ENCODE assay signal across 11 cellular contexts in the genomic region with DNA sequence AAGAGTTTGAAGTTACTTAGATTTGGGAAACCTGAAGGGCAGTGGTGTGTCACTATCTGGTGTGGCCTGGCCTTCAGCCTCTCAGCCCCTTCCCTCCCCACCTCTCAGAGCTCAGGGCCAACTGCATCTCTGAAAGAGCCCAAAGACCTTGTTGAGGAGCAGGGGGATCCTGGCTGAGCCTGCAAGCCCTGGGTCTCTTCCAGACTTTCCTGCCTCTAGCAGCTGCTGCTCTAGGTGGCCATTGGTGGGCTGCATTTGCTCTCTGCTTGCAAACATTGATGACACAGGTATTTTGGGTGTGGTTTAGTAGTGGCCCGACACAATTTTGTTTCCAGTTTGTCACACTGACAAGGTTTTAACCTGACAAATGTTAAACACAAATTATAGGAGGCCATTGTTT. TPM values are rescaled to one million over a fixed set of nuclear protein-coding genes. Genes with fewer than 3 reads are reported as not detected.
DNase-seq lines count a peak whose midpoint lies in the region; ATAC-seq and TF ChIP-seq lines count a peak whose summit lies in the region.
"Had no signal": no experiment of that assay in that cellular context is flagged by ENCODE, and none has a peak within 500 bp of the region (broad histone marks: within the 10 kb centered on the region; RNA-seq: fewer than 3 reads in every experiment).

No MANE protein-coding gene starts in this region.

- CTCF ChIA-PET in activated naive CD4-positive, alpha-beta T cell treated with anti-CD3 and anti-CD28 coated beads for 36 hours (lab: Charles Lee), result interaction anchor here (0.9 to 4.1 kb wide), 4 partner anchors 16 to 95 kb away, joined by 3 to 20 read pairs (median 13); no protein-coding TSS in a partner anchor
- CTCF ChIA-PET in activated B cell treated with CpG ODN at 0.5 μM for 24 hours (lab: Charles Lee), result interaction anchor here (1.3 kb wide), 1 partner anchor 95 kb away, joined by 4 read pairs; no protein-coding TSS in a partner anchor

- no peaks in the 10 kb centered on the region for H3K9me3 ChIP-seq in left lung
- no peaks in the 10 kb centered on the region for H3K9me3 ChIP-seq in upper lobe of right lung

- no peak for DNase-seq in activated naive CD4-positive, alpha-beta T cell treated with anti-CD3 and anti-CD28 coated beads for 36 hours
- no peak for DNase-seq in activated naive CD4-positive, alpha-beta T cell treated with anti-CD3 and anti-CD28 coated beads, Interleukin-2, amount 50 U/mL, for 72 hours (ENCODE audit: low spot score in 2 of 2)
- no peak for DNase-seq in activated B cell treated with CpG ODN at 0.5 μM for 24 hours
- no peak for DNase-seq in left lung
- no peak for DNase-seq in upper lobe of right lung
- no peak for DNase-seq in Right ventricle myocardium superior
- DNase-seq: activated naive CD4-positive, alpha-beta T cell; NCI-H146 had no signal

- intact Hi-C loops in activated naive CD4-positive, alpha-beta T cell treated with anti-CD3 and anti-CD28 coated beads for 36 hours (cut with micrococcal nuclease), result loop anchor here (1.0 to 2.0 kb wide), 5 partner anchors 11 to 95 kb away; a partner anchor contains a TSS
- intact Hi-C loops in activated B cell treated with CpG ODN at 0.5 μM for 24 hours (cut with micrococcal nuclease), result loop anchor here (1.0 to 10.0 kb wide), 9 partner anchors 24 to 605 kb away; a partner anchor contains a TSS
- intact Hi-C loops in left lung (cut with DNase I), result no loop called here
- intact Hi-C loops in upper lobe of right lung (cut with DNase I), result no loop called here
- intact Hi-C loops in Right ventricle myocardium superior (cut with DNase I), result no loop called here

- H3K36me3 ChIP-seq in left lung, result peaks cover 0 to 8% of the 10 kb centered on the region in 2 donors
- H3K36me3 ChIP-seq in upper lobe of right lung, result no peaks in the 10 kb centered on the region

- H3K27me3 ChIP-seq in left lung, result no peaks in the 10 kb centered on the region
- no peaks in the 10 kb centered on the region for H3K27me3 ChIP-seq in upper lobe of right lung

- no peaks in the 10 kb centered on the region for H3K27me3 Mint-ChIP-seq in activated naive CD4-positive, alpha-beta T cell treated with anti-CD3 and anti-CD28 coated beads for 36 hours (ENCODE audit: low read depth)
- H3K27me3 Mint-ChIP-seq in activated B cell treated with CpG ODN at 0.5 μM for 24 hours, result peaks cover under 1% of the 10 kb centered on the region

- no peak for ATAC-seq in activated naive CD4-positive, alpha-beta T cell treated with anti-CD3 and anti-CD28 coated beads, Interleukin-2, amount 50 U/mL, for 72 hours
- ATAC-seq in activated B cell treated with CpG ODN at 0.5 μM for 24 hours (ENCODE audit: low read depth), result no peak
- no peak for ATAC-seq in left lung
- ATAC-seq in upper lobe of right lung, result no peak
- no peak for ATAC-seq in Right ventricle myocardium superior (ENCODE audit: poor library complexity)
- no peak for ATAC-seq in HG03469 (IDR thresholded peaks at IDR 0.05; ENCODE audit: unreplicated experiment)
- ATAC-seq in activated CD4-positive, CD25-positive, alpha-beta regulatory T cell treated with anti-CD3 and anti-CD28 coated beads, Interleukin-2, amount 50 U/mL, for 24 hours, result no peak

- H3K36me3 Mint-ChIP-seq in activated naive CD4-positive, alpha-beta T cell treated with anti-CD3 and anti-CD28 coated beads for 36 hours (ENCODE audit: low read depth), result peaks cover 7% of the 10 kb centered on the region
- H3K36me3 Mint-ChIP-seq in activated naive CD4-positive, alpha-beta T cell treated with anti-CD3 and anti-CD28 coated beads, Interleukin-2, amount 50 U/mL, for 72 hours, result peaks cover 17% of the 10 kb centered on the region in 2 donors
- no peaks in the 10 kb centered on the region for H3K36me3 Mint-ChIP-seq in activated B cell treated with CpG ODN at 0.5 μM for 24 hours (ENCODE audit: low read depth)

- no peaks in the 10 kb centered on the region for H3K9me3 Mint-ChIP-seq in activated naive CD4-positive, alpha-beta T cell treated with anti-CD3 and anti-CD28 coated beads for 36 hours
- H3K9me3 Mint-ChIP-seq in activated naive CD4-positive, alpha-beta T cell treated with anti-CD3 and anti-CD28 coated beads, Interleukin-2, amount 50 U/mL, for 72 hours, result no peaks in the 10 kb centered on the region
- no peaks in the 10 kb centered on the region for H3K9me3 Mint-ChIP-seq in activated B cell treated with CpG ODN at 0.5 μM for 24 hours
- H3K9me3 Mint-ChIP-seq: nephron had no signal

- peak overlapping the region; percentile 45 to 99 for H3K27ac ChIP-seq in left lung
- peak overlapping the region; percentile 26 for H3K27ac ChIP-seq in upper lobe of right lung

- H3K4me1 Mint-ChIP-seq in activated naive CD4-positive, alpha-beta T cell treated with anti-CD3 and anti-CD28 coated beads for 36 hours (ENCODE audit: low read depth), result peaks cover 68% of the 10 kb centered on the region
- H3K4me1 Mint-ChIP-seq in activated B cell treated with CpG ODN at 0.5 μM for 24 hours, result peaks cover 53% of the 10 kb centered on the region

- peak overlapping the region; percentile 86 for H3K27ac Mint-ChIP-seq in activated naive CD4-positive, alpha-beta T cell treated with anti-CD3 and anti-CD28 coated beads for 36 hours
- H3K27ac Mint-ChIP-seq in activated naive CD4-positive, alpha-beta T cell treated with anti-CD3 and anti-CD28 coated beads, Interleukin-2, amount 50 U/mL, for 72 hours, result peak overlapping the region in 1 of 2 donors; percentile 85
- peak overlapping the region; percentile 91 for H3K27ac Mint-ChIP-seq in activated B cell treated with CpG ODN at 0.5 μM for 24 hours
- H3K27ac Mint-ChIP-seq: nephron had no signal

- TF ChIP-seq CTCF in activated B cell treated with CpG ODN at 0.5 μM for 24 hours (IDR thresholded peaks at IDR 0.05) (no peak), left lung (IDR thresholded peaks at IDR 0.05) (no peak), upper lobe of right lung (IDR thresholded peaks at IDR 0.05) (no peak)

- no peak overlapping the region for H3K4me3 Mint-ChIP-seq in activated naive CD4-positive, alpha-beta T cell treated with anti-CD3 and anti-CD28 coated beads for 36 hours
- H3K4me3 Mint-ChIP-seq in activated B cell treated with CpG ODN at 0.5 μM for 24 hours, result no peak overlapping the region

- H3K4me3 ChIP-seq in left lung, result no peak overlapping the region
- H3K4me3 ChIP-seq in upper lobe of right lung, result no peak overlapping the region

- H3K4me1 ChIP-seq in left lung, result peaks cover 16 to 60% of the 10 kb centered on the region in 2 donors
- H3K4me1 ChIP-seq in upper lobe of right lung, result peaks cover 39% of the 10 kb centered on the region

- POLR2A ChIA-PET in activated B cell treated with CpG ODN at 0.5 μM for 24 hours (lab: Charles Lee), result interaction anchor here (1.1 to 1.6 kb wide), 2 partner anchors 106 to 148 kb away, joined by 3 to 4 read pairs; a partner anchor contains a TSS

RNA-seq across cellular contexts. Expression of a gene that starts 3.1 kb away (rescaled TPM):
- total RNA-seq in activated naive CD4-positive, alpha-beta T cell treated with anti-CD3 and anti-CD28 coated beads for 36 hours, result 10 to 100 TPM; 46.9 to 48.2 TPM
- 10 to 100 TPM; 20.0 to 50.1 TPM for total RNA-seq in activated naive CD4-positive, alpha-beta T cell treated with anti-CD3 and anti-CD28 coated beads, Interleukin-2, amount 50 U/mL, for 72 hours
- total RNA-seq in activated B cell treated with CpG ODN at 0.5 μM for 24 hours (3.3 and 3.5 TPM in 2 replicates), left lung (10 to 100 TPM; 37.8 to 79.3 TPM), upper lobe of right lung (68.9 TPM), Right ventricle myocardium superior (20.3 TPM)

RNA-seq across cellular contexts. Expression of a gene that starts 50.6 kb away (rescaled TPM):
- total RNA-seq in activated naive CD4-positive, alpha-beta T cell treated with anti-CD3 and anti-CD28 coated beads for 36 hours, result under 1 TPM; 0.29 to 0.44 TPM
- under 1 TPM in 1 of 2 donors, not detected in 1; 0.25 TPM for total RNA-seq in activated naive CD4-positive, alpha-beta T cell treated with anti-CD3 and anti-CD28 coated beads, Interleukin-2, amount 50 U/mL, for 72 hours
- total RNA-seq in activated B cell treated with CpG ODN at 0.5 μM for 24 hours, result not detected in 2 replicates
- total RNA-seq in left lung, result 1 to 10 TPM in 1 of 2 donors, not detected in 1; 1.6 TPM
- not detected for total RNA-seq in upper lobe of right lung
- not detected for total RNA-seq in Right ventricle myocardium superior

RNA-seq across cellular contexts. Expression of a gene that starts 57.0 kb away (rescaled TPM):
- total RNA-seq in activated naive CD4-positive, alpha-beta T cell treated with anti-CD3 and anti-CD28 coated beads for 36 hours, result not detected
- total RNA-seq in activated naive CD4-positive, alpha-beta T cell treated with anti-CD3 and anti-CD28 coated beads, Interleukin-2, amount 50 U/mL, for 72 hours, result not detected
- not detected in 2 replicates for total RNA-seq in activated B cell treated with CpG ODN at 0.5 μM for 24 hours
- total RNA-seq in left lung, result not detected
- total RNA-seq in upper lobe of right lung, result not detected
- total RNA-seq in Right ventricle myocardium superior, result not detected

Comparison
In these comparisons a context has a peak if more than half of its experiments do, and no peak if none do; other contexts are left out.
1. intact Hi-C loops: an anchor here in activated naive CD4-positive, alpha-beta T cell treated with anti-CD3 and anti-CD28 coated beads for 36 hours (1.0 to 2.0 kb wide) and activated B cell treated with CpG ODN at 0.5 μM for 24 hours (1.0 to 10.0 kb wide); none called in left lung, upper lobe of right lung and Right ventricle myocardium superior.